In the genomic region with DNA sequence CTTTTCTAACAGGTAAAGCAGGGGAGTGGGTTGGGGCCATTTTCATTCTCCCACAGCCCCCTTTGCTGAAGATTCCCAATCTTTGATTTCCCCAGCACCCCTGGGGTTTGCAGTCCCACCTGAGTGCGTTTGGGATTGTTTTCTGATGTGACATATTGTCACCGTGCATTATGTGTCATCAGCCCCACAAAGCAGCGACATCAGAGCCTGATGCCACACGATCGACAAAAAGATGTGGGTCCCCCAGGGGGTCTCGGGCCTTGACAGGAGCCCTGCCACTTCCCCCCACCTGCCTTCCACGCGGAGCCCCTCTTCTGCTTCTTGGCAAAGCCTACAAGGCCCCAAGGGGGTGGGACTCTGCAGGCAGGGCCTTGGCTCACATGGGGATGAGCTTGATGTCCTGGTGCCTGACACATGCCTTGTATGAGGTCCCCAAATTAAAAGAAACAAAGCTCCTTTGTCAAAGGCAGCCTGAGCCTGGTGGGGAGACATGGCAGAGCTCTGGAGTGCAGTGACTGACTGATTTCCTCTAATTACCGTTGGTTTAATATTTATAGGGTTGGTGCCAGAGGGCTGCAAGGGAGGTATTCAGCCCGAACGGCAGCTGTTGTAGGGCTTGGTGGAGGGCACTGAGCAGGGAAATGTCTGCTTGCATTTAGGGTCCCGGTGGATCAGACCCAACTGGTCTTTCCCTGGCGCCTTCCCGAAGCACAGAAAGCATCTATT, we compare ENCODE assay signal across 13 cellular contexts.
DNase-seq lines count a peak whose midpoint lies in the region; ATAC-seq lines count a peak whose summit lies in the region.
"Had no signal": no experiment of that assay in that cellular context is flagged by ENCODE, and none has a peak within 500 bp of the region (broad histone marks: within the 10 kb centered on the region; RNA-seq: fewer than 3 reads in every experiment).

No MANE protein-coding gene starts in this region.

- H3K36me3 ChIP-seq in neuronal stem cell (replicated peaks in 1 of 2; ENCODE audit: control insufficient read depth in 2 of 2, insufficient read depth in 2 of 2, low read length in 2 of 2) = no peaks in the 10 kb centered on the region

- H2BK120ac ChIP-seq in neuronal stem cell (ENCODE audit: low read depth, low read length) = no peak overlapping the region

- H4K91ac ChIP-seq in neuronal stem cell (ENCODE audit: low read depth, low read length, poor library complexity) = no peak overlapping the region

- peaks cover 5% of the 10 kb centered on the region in 2 donors for H3K4me1 ChIP-seq in neuronal stem cell (ENCODE audit: control insufficient read depth in 2 of 2, insufficient read depth in 1 of 2, low read depth in 1 of 2, low read length in 2 of 2)
- H3K4me1 ChIP-seq: Caco-2 had no signal

- no peak overlapping the region for H3K4ac ChIP-seq in neuronal stem cell (ENCODE audit: low read length)

- no peak overlapping the region for H2AFZ ChIP-seq in neuronal stem cell (ENCODE audit: low read length)
- H2AFZ ChIP-seq: GM23248 had no signal

- peak overlapping the region; percentile 8 for H3K18ac ChIP-seq in neuronal stem cell (ENCODE audit: low read length)

- H3K27ac ChIP-seq in neuronal stem cell (replicated peaks; ENCODE audit: low read length) = no peak overlapping the region
- H3K27ac ChIP-seq: A549, GM23248 had no signal

- no peak overlapping the region for H2BK5ac ChIP-seq in neuronal stem cell (ENCODE audit: low read length)

- no peaks in the 10 kb centered on the region for H3K79me1 ChIP-seq in neuronal stem cell (ENCODE audit: low read depth, low read length)

- H4K8ac ChIP-seq in neuronal stem cell (ENCODE audit: low read depth, low read length) = no peak overlapping the region

- no CpG with 5 or more reads among the region's 14 CpGs for WGBS in neuronal stem cell (ENCODE audit: extremely low coverage in 2 of 2, insufficient read length in 2 of 2, insufficient replicate concordance in 1 of 2), 2 donors

- H3K27me3 ChIP-seq in neuronal stem cell (ENCODE audit: control insufficient read depth in 3 of 3, insufficient read depth in 3 of 3, low read depth in 1 of 3, low read length in 3 of 3) = no peaks in the 10 kb centered on the region

- no peak overlapping the region for H3K14ac ChIP-seq in neuronal stem cell (ENCODE audit: low read length)

- H3K9ac ChIP-seq in neuronal stem cell (ENCODE audit: low read depth, low read length, poor library complexity) = no peak overlapping the region
- H3K9ac ChIP-seq: GM23248 had no signal

- peak; percentile 48 for DNase-seq in NCI-H1048 (lab: John Stamatoyannopoulos, UW)
- DNase-seq in NCI-H446 treated with DMSO at 0.1 percent for 48 hours (lab: John Stamatoyannopoulos, UW) = peak; percentile 22
- peak; percentile 13 for DNase-seq in RPMI7951 (ENCODE audit: low read depth)
- DNase-seq in neuronal stem cell (ENCODE audit: low spot score) = no peak
- no peak for DNase-seq in activated CD4-positive, CD25-positive, alpha-beta regulatory T cell treated with anti-CD3 and anti-CD28 coated beads, Interleukin-2, amount 50 U/mL, for 72 hours
- DNase-seq in NCI-H146 treated with DMSO at 0.1 percent for 48 hours (lab: John Stamatoyannopoulos, UW; ENCODE audit: unreplicated experiment) = no peak
- DNase-seq: Caco-2; CD8-positive, alpha-beta T cell; DMS79; GM23248; IMR-90 had no signal

- H3K23ac ChIP-seq in neuronal stem cell (ENCODE audit: low read depth, low read length, poor library complexity) = no peak overlapping the region

- no peak overlapping the region for H2BK12ac ChIP-seq in neuronal stem cell (ENCODE audit: low read length)

- no peak for ATAC-seq in HG03457 (IDR thresholded peaks at IDR 0.05; ENCODE audit: unreplicated experiment)
- ATAC-seq: A549; CD8-positive, alpha-beta T cell had no signal

- H3K4me2 ChIP-seq in neuronal stem cell (ENCODE audit: insufficient read depth, low read length, poor library complexity, severe bottlenecking) = no peak overlapping the region
- H3K4me2 ChIP-seq: A549 had no signal

- H3K9me3 ChIP-seq in neuronal stem cell (replicated peaks in 1 of 2; ENCODE audit: control insufficient read depth in 2 of 2, insufficient read depth in 1 of 2, low read depth in 1 of 2, low read length in 2 of 2) = no peaks in the 10 kb centered on the region
- H3K9me3 ChIP-seq: A549 had no signal

- H2BK15ac ChIP-seq in neuronal stem cell (ENCODE audit: low read length) = no peak overlapping the region

- no peak overlapping the region for H3K4me3 ChIP-seq in neuronal stem cell (ENCODE audit: low read length in 2 of 2)
- H3K4me3 ChIP-seq: A549, GM23248 had no signal

- H2AK5ac ChIP-seq in neuronal stem cell (ENCODE audit: low read depth, low read length) = no peak overlapping the region

Comparison
In these comparisons a context has a peak if more than half of its experiments do, and no peak if none do; other contexts are left out.
1. DNase-seq: peak in NCI-H1048 (single experiment), NCI-H446 treated with DMSO at 0.1 percent for 48 hours (single experiment) and RPMI7951 (single experiment); none in neuronal stem cell (single experiment), activated CD4-positive, CD25-positive, alpha-beta regulatory T cell treated with anti-CD3 and anti-CD28 coated beads, Interleukin-2, amount 50 U/mL, for 72 hours (single experiment) and NCI-H146 treated with DMSO at 0.1 percent for 48 hours (single experiment).